In the genomic region with DNA sequence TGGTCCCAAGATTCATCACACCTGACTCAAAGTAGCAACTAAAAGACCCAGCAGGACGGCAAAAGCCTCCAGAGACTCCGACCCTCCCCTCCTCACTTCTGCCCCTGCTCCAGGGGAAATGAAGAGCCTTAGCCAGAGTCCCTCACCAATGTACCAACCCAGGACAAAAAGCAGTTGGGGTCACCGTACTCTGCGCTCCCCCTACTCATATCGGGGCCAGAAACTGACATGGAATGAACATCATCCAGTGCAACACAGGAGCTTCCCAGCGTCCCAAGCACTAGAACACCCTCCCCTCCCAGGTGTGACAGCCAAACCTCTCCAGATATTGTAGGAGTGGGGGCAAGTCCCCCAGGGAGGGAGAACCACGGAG, we compare ENCODE assay signal across 1 cellular context.
TF ChIP-seq lines count a peak whose summit lies in the region.

No MANE protein-coding gene starts in this region.

TF ChIP-seq in GM12878, 131 proteins besides CTCF, POLR2A, EP300 and RAD21:
- no peak for TF ChIP-seq GATAD2B (conservative IDR thresholded peaks at IDR 0.05; ENCODE audit: low read depth)
- TF ChIP-seq RUNX3 (IDR thresholded peaks at IDR 0.05; ENCODE audit: low read length): no peak
- TF ChIP-seq, protein P1, sequence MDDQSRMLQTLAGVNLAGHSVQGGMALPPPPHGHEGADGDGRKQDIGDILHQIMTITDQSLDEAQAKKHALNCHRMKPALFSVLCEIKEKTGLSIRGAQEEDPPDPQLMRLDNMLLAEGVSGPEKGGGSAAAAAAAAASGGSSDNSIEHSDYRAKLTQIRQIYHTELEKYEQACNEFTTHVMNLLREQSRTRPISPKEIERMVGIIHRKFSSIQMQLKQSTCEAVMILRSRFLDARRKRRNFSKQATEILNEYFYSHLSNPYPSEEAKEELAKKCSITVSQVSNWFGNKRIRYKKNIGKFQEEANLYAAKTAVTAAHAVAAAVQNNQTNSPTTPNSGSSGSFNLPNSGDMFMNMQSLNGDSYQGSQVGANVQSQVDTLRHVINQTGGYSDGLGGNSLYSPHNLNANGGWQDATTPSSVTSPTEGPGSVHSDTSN (IDR thresholded peaks at IDR 0.05; ENCODE audit: insufficient replicate concordance, low read depth, low read length): no peak
- no peak for TF ChIP-seq IKZF1 (conservative IDR thresholded peaks at IDR 0.05)
- no peak for TF ChIP-seq SMAD1 (IDR thresholded peaks at IDR 0.05; ENCODE audit: low read depth, partially characterized antibody)
- TF ChIP-seq, protein P2, sequence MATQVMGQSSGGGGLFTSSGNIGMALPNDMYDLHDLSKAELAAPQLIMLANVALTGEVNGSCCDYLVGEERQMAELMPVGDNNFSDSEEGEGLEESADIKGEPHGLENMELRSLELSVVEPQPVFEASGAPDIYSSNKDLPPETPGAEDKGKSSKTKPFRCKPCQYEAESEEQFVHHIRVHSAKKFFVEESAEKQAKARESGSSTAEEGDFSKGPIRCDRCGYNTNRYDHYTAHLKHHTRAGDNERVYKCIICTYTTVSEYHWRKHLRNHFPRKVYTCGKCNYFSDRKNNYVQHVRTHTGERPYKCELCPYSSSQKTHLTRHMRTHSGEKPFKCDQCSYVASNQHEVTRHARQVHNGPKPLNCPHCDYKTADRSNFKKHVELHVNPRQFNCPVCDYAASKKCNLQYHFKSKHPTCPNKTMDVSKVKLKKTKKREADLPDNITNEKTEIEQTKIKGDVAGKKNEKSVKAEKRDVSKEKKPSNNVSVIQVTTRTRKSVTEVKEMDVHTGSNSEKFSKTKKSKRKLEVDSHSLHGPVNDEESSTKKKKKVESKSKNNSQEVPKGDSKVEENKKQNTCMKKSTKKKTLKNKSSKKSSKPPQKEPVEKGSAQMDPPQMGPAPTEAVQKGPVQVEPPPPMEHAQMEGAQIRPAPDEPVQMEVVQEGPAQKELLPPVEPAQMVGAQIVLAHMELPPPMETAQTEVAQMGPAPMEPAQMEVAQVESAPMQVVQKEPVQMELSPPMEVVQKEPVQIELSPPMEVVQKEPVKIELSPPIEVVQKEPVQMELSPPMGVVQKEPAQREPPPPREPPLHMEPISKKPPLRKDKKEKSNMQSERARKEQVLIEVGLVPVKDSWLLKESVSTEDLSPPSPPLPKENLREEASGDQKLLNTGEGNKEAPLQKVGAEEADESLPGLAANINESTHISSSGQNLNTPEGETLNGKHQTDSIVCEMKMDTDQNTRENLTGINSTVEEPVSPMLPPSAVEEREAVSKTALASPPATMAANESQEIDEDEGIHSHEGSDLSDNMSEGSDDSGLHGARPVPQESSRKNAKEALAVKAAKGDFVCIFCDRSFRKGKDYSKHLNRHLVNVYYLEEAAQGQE (IDR thresholded peaks at IDR 0.05; ENCODE audit: low read depth, low read length): no peak
- no peak for TF ChIP-seq SUZ12 (IDR thresholded peaks at IDR 0.05; ENCODE audit: unreplicated experiment)
- no peak for TF ChIP-seq KDM1A (IDR thresholded peaks at IDR 0.05; ENCODE audit: borderline replicate concordance)
- no peak for TF ChIP-seq ZNF622 (IDR thresholded peaks at IDR 0.05)
- TF ChIP-seq BRCA1 (IDR thresholded peaks at IDR 0.05; ENCODE audit: low read depth, low read length): no peak
- no peak for TF ChIP-seq NR2C2 (IDR thresholded peaks at IDR 0.05; ENCODE audit: borderline replicate concordance, control insufficient read depth, insufficient read length, low read depth)
- no peak for TF ChIP-seq MYC (IDR thresholded peaks at IDR 0.05; ENCODE audit: insufficient read depth, insufficient read length, insufficient replicate concordance, low read length, severe bottlenecking)
- TF ChIP-seq ETV6 (conservative IDR thresholded peaks at IDR 0.05 in 1 of 2, IDR thresholded peaks at IDR 0.05 in 1 of 2; ENCODE audit: borderline replicate concordance in 1 of 2, low read depth in 1 of 2): no peak
- TF ChIP-seq BACH1 (IDR thresholded peaks at IDR 0.05; ENCODE audit: borderline replicate concordance): no peak
TF ChIP-seq in GM12878: peak in this region for 0.
